In the genomic region with DNA sequence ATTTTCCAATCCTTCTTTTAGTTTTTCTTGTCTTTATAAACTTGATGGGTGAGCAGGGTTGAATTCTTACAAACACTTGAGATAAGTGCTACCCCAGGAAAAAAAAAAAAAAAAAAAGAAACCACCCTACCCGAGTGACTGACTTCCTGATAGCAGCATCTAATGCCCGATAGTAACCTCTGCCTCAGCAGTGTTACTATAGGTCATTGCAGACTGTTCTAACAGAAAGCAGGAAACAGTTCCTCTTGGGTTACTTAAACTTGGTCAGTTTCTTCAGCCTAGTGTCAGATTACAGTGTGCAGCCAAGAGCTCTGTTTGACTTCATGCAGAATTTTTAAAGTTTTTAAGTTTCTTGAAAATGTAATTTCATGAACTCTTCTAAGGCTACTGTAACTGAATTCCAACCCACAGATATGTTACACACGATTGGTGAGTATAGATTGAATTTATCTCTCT, we compare ENCODE assay signal across 8 cellular contexts. TPM values are rescaled to one million over a fixed set of nuclear protein-coding genes. Genes with fewer than 3 reads are reported as not detected.
A peak's percentile ranks its signal among the peaks of the same experiment; 100 is the strongest.
DNase-seq lines count a peak whose midpoint lies in the region; ATAC-seq lines count a peak whose summit lies in the region.

No MANE protein-coding gene starts in this region.

- H3K9me3 ChIP-seq in NT2/D1 (ENCODE audit: insufficient read depth, low read length) (no peaks in the 10 kb centered on the region), right cardiac atrium (ENCODE audit: control insufficient read depth, low read length) (no peaks in the 10 kb centered on the region)

- no peaks in the 10 kb centered on the region for H3K4me1 ChIP-seq in NT2/D1 (ENCODE audit: insufficient read depth, insufficient read length)
- peaks cover 7% of the 10 kb centered on the region for H3K4me1 ChIP-seq in right cardiac atrium (ENCODE audit: control insufficient read depth, insufficient read depth, low read length)

- H3K27ac ChIP-seq in right cardiac atrium (ENCODE audit: low read length), result peak overlapping the region; percentile 95

- peak overlapping the region; percentile 88 for H3K4me3 ChIP-seq in NT2/D1 (ENCODE audit: insufficient read length, low read depth)
- H3K4me3 ChIP-seq in right cardiac atrium (ENCODE audit: low read length), result peak overlapping the region; percentile 88

- H3K27me3 ChIP-seq in NT2/D1 (ENCODE audit: insufficient read depth, insufficient read length) (no peaks in the 10 kb centered on the region), right cardiac atrium (ENCODE audit: control insufficient read depth, insufficient read depth) (no peaks in the 10 kb centered on the region)

- no peaks in the 10 kb centered on the region for H3K36me3 ChIP-seq in NT2/D1 (ENCODE audit: insufficient read depth, insufficient read length, low read length)

- intact Hi-C loops in right cardiac atrium (cut with DNase I), result no loop called here

- H3K9ac ChIP-seq in NT2/D1 (ENCODE audit: insufficient read length, low read depth), result no peak overlapping the region

- WGBS in right cardiac atrium, result 0% methylated on average over 3 of the region's 3 CpGs

- ATAC-seq in GM19025 (IDR thresholded peaks at IDR 0.05; ENCODE audit: low read depth, unreplicated experiment) (peak; percentile 45), HG03108 (IDR thresholded peaks at IDR 0.05; ENCODE audit: unreplicated experiment) (peak; percentile 58), right cardiac atrium (peak; percentile 64 to 66)

- in situ Hi-C loops in Caki2 (cut with HindIII; ENCODE audit: low pct_unique_long_range_greater_than_20kb, low sequenced_read_pairs), result no loop called here

- DNase-seq in Caki2 (ENCODE audit: low read depth) (peak; percentile 79), NT2/D1 (ENCODE audit: low read depth, low spot score) (peak; percentile 6), amniotic stem cell (lab: John Stamatoyannopoulos, UW) (peak; percentile 35), right cardiac atrium (no peak), renal cortical epithelial cell (ENCODE audit: low read depth) (peak; percentile 88), cortex of kidney (lab: John Stamatoyannopoulos, UW) (no peak)

RNA-seq across cellular contexts. Expression of a gene that starts 2.1 kb away (rescaled TPM):
- 7.6 and 10.5 TPM in 2 replicates for total RNA-seq in Caki2 (2014; rRNA removed; shearing (Covaris generic); ENCODE audit: low replicate concordance)
- total RNA-seq in right cardiac atrium (10 to 100 TPM; 12.6 to 25.9 (median 22.2) TPM), renal cortical epithelial cell (8.0 and 22.3 TPM in 2 replicates)
- 13.0 TPM for polyA plus RNA-seq in right cardiac atrium

Comparison
In these comparisons a context has a peak if more than half of its experiments do, and no peak if none do; other contexts are left out.
1. DNase-seq: peak in Caki2 (single experiment), NT2/D1 (single experiment), amniotic stem cell (single experiment) and renal cortical epithelial cell (single experiment); none in right cardiac atrium (0 of 3) and cortex of kidney (single experiment).
2. Peak in every context shown above with its lines, with median percentiles within 50 percentile points of each other: ATAC-seq.